In the genomic region with DNA sequence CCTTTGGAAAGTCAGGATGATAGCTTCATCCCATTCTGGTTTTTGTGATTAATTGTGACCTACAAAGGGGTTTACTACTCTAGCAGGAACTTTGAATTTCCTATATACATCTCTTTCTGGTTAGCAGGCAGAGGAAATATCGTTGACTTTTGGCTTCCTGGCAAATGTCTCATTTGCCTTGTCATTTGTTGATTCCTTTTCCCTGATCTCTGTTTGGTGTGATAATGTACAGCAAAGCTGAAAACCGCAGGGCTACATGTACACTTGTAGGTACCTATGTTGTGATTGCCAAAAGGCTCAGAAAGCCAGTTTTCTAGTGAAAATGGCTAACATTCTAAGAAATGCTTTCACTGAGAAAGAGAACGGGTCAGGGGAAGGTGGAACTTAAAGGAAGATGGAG, we compare ENCODE assay signal across 11 cellular contexts. TPM values are rescaled to one million over a fixed set of nuclear protein-coding genes. Genes with fewer than 3 reads are reported as not detected.
DNase-seq lines count a peak whose midpoint lies in the region; ATAC-seq and TF ChIP-seq lines count a peak whose summit lies in the region.
"Had no signal": no experiment of that assay in that cellular context is flagged by ENCODE, and none has a peak within 500 bp of the region (broad histone marks: within the 10 kb centered on the region; RNA-seq: fewer than 3 reads in every experiment).

No MANE protein-coding gene starts in this region.

- ATAC-seq in GM23338, result no peak

- H3K27me3 ChIP-seq in GM23338 (ENCODE audit: insufficient read depth) (no peaks in the 10 kb centered on the region), BE2C (no peaks in the 10 kb centered on the region), SJCRH30 (no peaks in the 10 kb centered on the region)
- H3K27me3 ChIP-seq: pancreas had no signal

- no peaks in the 10 kb centered on the region for H3K9me2 ChIP-seq in GM23338 (ENCODE audit: insufficient read depth)

- H3K4me1 Mint-ChIP-seq in GM23338 (peaks cover 33% of the 10 kb centered on the region), progenitor cell of endocrine pancreas (ENCODE audit: low read depth) (peaks cover 22% of the 10 kb centered on the region)

- H3K79me2 ChIP-seq in GM23338 (replicated peaks; ENCODE audit: insufficient read depth), result peaks cover 88% of the 10 kb centered on the region

- no peak overlapping the region for H3K4me2 ChIP-seq in GM23338

- H3K4me3 ChIP-seq in GM23338 (no peak overlapping the region), SK-N-MC (peak overlapping the region; percentile 1; the same call in 1 of the 2 replicates), BE2C (ENCODE audit: low read depth, low read length) (no peak overlapping the region), SJCRH30 (no peak overlapping the region)
- H3K4me3 ChIP-seq: pancreas had no signal

- no peak overlapping the region for H3K9ac ChIP-seq in SK-N-MC (ENCODE audit: insufficient read length)

- H3K36me3 ChIP-seq in GM23338 (ENCODE audit: insufficient read depth), result no peaks in the 10 kb centered on the region
- peaks cover 52% of the 10 kb centered on the region for H3K36me3 ChIP-seq in SK-N-MC (ENCODE audit: insufficient read depth, low read length)
- H3K36me3 ChIP-seq in BE2C, result peaks cover 46% of the 10 kb centered on the region
- peaks cover 72% of the 10 kb centered on the region for H3K36me3 ChIP-seq in SJCRH30
- H3K36me3 ChIP-seq: pancreas had no signal

- H3K27ac ChIP-seq in GM23338 (ENCODE audit: low read depth) (no peak overlapping the region), SK-N-MC (peak overlapping the region; percentile 56; the same call in 1 of the 2 replicates), SJCRH30 (no peak overlapping the region)

- H3K9me3 ChIP-seq in SK-N-MC (ENCODE audit: low read depth, low read length), result no peaks in the 10 kb centered on the region
- no peaks in the 10 kb centered on the region for H3K9me3 ChIP-seq in BE2C
- H3K9me3 ChIP-seq in SJCRH30 (replicated peaks), result no peaks in the 10 kb centered on the region
- H3K9me3 ChIP-seq: pancreas had no signal

- H4K20me1 ChIP-seq in GM23338 (replicated peaks; ENCODE audit: insufficient read depth), result peaks cover 52% of the 10 kb centered on the region

- H3K9me3 Mint-ChIP-seq in GM23338, result no peaks in the 10 kb centered on the region
- no peaks in the 10 kb centered on the region for H3K9me3 Mint-ChIP-seq in progenitor cell of endocrine pancreas (ENCODE audit: low read depth)

- H3K36me3 Mint-ChIP-seq in GM23338 (ENCODE audit: low read depth) (peaks cover 20% of the 10 kb centered on the region; the same call in 2 of the 3 replicates), progenitor cell of endocrine pancreas (ENCODE audit: insufficient read depth) (peaks cover 18% of the 10 kb centered on the region)

- H2AFZ ChIP-seq in GM23338, result no peak overlapping the region

- H3K27me3 Mint-ChIP-seq in GM23338 (ENCODE audit: insufficient read depth, low read depth, poor library complexity) (no peaks in the 10 kb centered on the region), progenitor cell of endocrine pancreas (no peaks in the 10 kb centered on the region)

- H3K4me3 Mint-ChIP-seq in GM23338 (no peak overlapping the region), progenitor cell of endocrine pancreas (ENCODE audit: low read depth) (no peak overlapping the region)

- no peak for TF ChIP-seq CTCF in GM23338 (conservative IDR thresholded peaks at IDR 0.05; ENCODE audit: low read depth in 2 of 2)
- TF ChIP-seq CTCF in progenitor cell of endocrine pancreas (IDR thresholded peaks at IDR 0.05; ENCODE audit: unreplicated experiment), result no peak
- no peak for TF ChIP-seq CTCF in BE2C (IDR thresholded peaks at IDR 0.05; ENCODE audit: low read depth, low read length)

- H3F3A ChIP-seq in GM23338 (replicated peaks; ENCODE audit: low read depth), result no peaks in the 10 kb centered on the region

- H3K27ac Mint-ChIP-seq in GM23338, result peak overlapping the region; percentile 33; the same call in 1 of the 2 replicates
- H3K27ac Mint-ChIP-seq in progenitor cell of endocrine pancreas, result peak overlapping the region; percentile 42

- DNase-seq in GM23338 (ENCODE audit: low spot score), result no peak
- no peak for DNase-seq in SK-N-MC (ENCODE audit: low read depth, low spot score)
- DNase-seq in dermis blood vessel endothelial cell, result peak; percentile 63
- no peak for DNase-seq in progenitor cell of endocrine pancreas (ENCODE audit: low spot score, unreplicated experiment)
- DNase-seq in AML-193 (lab: John Stamatoyannopoulos, UW), result no peak
- no peak for DNase-seq in BE2C
- no peak for DNase-seq in SJCRH30
- no peak for DNase-seq in SHP77 treated with DMSO at 0.1 percent for 48 hours (lab: John Stamatoyannopoulos, UW)
- DNase-seq: activated CD8-positive, alpha-beta memory T cell treated with anti-CD3 and anti-CD28 coated beads for 24 hours; NCI-H1417 treated with DMSO at 0.1 percent for 48 hours had no signal

- H3K4me1 ChIP-seq in GM23338 (ENCODE audit: insufficient read depth), result peaks cover 16% of the 10 kb centered on the region
- H3K4me1 ChIP-seq in BE2C, result peaks cover 16% of the 10 kb centered on the region
- peaks cover 16% of the 10 kb centered on the region for H3K4me1 ChIP-seq in SJCRH30

TF ChIP-seq in GM23338, 12 proteins besides CTCF, POLR2A, EP300 and RAD21 (continues in another document):
- TF ChIP-seq ZNF114 (CRISPR knock-in tag; IDR thresholded peaks at IDR 0.05) (no peak), JUNB (IDR thresholded peaks at IDR 0.05; ENCODE audit: unreplicated experiment) (no peak), EZH2phosphoT487 (IDR thresholded peaks at IDR 0.05; ENCODE audit: unreplicated experiment) (no peak), ZNF331 (CRISPR knock-in tag; IDR thresholded peaks at IDR 0.05; ENCODE audit: low read depth) (no peak), NANOG (IDR thresholded peaks at IDR 0.05; ENCODE audit: borderline replicate concordance) (no peak), STAT1 (IDR thresholded peaks at IDR 0.05; ENCODE audit: unreplicated experiment) (no peak), CREB1 (CRISPR knock-in tag; IDR thresholded peaks at IDR 0.05; ENCODE audit: low read depth) (no peak), POLR2AphosphoS5 (IDR thresholded peaks at IDR 0.05; ENCODE audit: low read depth) (no peak)
- TF ChIP-seq, protein P1, sequence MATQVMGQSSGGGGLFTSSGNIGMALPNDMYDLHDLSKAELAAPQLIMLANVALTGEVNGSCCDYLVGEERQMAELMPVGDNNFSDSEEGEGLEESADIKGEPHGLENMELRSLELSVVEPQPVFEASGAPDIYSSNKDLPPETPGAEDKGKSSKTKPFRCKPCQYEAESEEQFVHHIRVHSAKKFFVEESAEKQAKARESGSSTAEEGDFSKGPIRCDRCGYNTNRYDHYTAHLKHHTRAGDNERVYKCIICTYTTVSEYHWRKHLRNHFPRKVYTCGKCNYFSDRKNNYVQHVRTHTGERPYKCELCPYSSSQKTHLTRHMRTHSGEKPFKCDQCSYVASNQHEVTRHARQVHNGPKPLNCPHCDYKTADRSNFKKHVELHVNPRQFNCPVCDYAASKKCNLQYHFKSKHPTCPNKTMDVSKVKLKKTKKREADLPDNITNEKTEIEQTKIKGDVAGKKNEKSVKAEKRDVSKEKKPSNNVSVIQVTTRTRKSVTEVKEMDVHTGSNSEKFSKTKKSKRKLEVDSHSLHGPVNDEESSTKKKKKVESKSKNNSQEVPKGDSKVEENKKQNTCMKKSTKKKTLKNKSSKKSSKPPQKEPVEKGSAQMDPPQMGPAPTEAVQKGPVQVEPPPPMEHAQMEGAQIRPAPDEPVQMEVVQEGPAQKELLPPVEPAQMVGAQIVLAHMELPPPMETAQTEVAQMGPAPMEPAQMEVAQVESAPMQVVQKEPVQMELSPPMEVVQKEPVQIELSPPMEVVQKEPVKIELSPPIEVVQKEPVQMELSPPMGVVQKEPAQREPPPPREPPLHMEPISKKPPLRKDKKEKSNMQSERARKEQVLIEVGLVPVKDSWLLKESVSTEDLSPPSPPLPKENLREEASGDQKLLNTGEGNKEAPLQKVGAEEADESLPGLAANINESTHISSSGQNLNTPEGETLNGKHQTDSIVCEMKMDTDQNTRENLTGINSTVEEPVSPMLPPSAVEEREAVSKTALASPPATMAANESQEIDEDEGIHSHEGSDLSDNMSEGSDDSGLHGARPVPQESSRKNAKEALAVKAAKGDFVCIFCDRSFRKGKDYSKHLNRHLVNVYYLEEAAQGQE (IDR thresholded peaks at IDR 0.05; ENCODE audit: unreplicated experiment), result no peak
- TF ChIP-seq, protein P2, sequence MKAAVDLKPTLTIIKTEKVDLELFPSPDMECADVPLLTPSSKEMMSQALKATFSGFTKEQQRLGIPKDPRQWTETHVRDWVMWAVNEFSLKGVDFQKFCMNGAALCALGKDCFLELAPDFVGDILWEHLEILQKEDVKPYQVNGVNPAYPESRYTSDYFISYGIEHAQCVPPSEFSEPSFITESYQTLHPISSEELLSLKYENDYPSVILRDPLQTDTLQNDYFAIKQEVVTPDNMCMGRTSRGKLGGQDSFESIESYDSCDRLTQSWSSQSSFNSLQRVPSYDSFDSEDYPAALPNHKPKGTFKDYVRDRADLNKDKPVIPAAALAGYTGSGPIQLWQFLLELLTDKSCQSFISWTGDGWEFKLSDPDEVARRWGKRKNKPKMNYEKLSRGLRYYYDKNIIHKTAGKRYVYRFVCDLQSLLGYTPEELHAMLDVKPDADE (IDR thresholded peaks at IDR 0.05), result no peak

RNA-seq across cellular contexts. Expression of a gene that starts 44.3 kb away (rescaled TPM):
- total RNA-seq in GM23338 (2014; rRNA removed; shearing (Covaris generic)), result 57.4 and 62.4 TPM in 2 replicates
- 101 and 102 TPM in 2 replicates for polyA plus RNA-seq in GM23338 (2016; fragmentation: Nextera tagmentation; extraction: Ambion mirVana)
- total RNA-seq in dermis blood vessel endothelial cell (21.3 and 49.0 TPM in 2 replicates), progenitor cell of endocrine pancreas (86.7 and 90.8 TPM in 2 replicates)
- polyA plus RNA-seq in BE2C (2012; ENCODE audit: insufficient read depth, insufficient read length, low read depth), result 60.2 TPM
- total RNA-seq in SJCRH30 (2014; rRNA removed; shearing (Covaris generic)), result 67.0 and 71.9 TPM in 2 replicates
